1 cellular context compared by ENCODE assay signal in the genomic region with DNA sequence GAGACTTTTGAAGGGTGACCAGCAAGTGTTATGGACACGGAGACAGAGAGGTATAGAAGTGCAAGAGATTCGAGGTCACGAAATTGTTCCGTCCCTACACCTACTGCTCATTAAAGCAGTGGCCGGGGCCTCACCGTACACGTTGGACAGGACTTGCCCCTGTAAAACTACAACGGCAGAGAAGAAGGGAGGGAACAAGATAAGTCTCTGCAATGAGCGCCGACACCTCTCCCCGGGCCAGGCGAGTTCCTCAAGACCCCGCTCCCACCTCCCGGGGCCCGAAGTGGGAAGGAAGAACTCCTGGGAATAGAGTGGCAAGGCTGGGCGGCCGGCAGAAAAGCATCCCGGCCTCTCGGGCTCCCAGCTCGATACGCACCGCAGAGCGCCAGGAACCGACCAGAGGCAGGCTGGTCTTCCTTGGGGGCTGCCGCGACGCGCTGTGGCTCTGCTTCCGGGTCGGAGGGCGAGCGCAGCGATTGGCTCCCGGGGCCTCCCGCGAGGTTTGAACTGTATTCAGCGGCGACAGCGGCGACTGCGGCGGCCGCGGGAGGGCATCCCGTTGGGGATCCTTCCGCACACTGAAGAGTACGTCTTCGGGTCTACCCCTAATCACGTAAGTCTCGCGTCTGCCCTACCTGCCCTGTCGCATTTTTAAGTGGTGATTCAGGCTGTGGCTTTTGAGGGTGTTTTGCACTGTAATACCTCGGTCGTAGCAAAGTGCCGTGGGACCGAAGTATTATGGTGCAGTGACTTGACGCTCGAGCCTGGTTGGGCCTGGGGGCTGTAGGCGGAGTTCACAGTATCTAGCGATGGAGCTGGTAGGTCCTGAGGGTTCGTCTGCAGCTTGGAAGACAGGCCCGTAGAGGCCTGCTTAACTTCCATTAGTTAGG.
TF ChIP-seq lines count a peak whose summit lies in the region.

A gene with protein sequence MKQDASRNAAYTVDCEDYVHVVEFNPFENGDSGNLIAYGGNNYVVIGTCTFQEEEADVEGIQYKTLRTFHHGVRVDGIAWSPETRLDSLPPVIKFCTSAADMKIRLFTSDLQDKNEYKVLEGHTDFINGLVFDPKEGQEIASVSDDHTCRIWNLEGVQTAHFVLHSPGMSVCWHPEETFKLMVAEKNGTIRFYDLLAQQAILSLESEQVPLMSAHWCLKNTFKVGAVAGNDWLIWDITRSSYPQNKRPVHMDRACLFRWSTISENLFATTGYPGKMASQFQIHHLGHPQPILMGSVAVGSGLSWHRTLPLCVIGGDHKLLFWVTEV (minus strand): TSS at position 441 of the 890 bp plus-strand sequence. CDS start 1,596 bp downstream, outside the sequence.
A gene with protein sequence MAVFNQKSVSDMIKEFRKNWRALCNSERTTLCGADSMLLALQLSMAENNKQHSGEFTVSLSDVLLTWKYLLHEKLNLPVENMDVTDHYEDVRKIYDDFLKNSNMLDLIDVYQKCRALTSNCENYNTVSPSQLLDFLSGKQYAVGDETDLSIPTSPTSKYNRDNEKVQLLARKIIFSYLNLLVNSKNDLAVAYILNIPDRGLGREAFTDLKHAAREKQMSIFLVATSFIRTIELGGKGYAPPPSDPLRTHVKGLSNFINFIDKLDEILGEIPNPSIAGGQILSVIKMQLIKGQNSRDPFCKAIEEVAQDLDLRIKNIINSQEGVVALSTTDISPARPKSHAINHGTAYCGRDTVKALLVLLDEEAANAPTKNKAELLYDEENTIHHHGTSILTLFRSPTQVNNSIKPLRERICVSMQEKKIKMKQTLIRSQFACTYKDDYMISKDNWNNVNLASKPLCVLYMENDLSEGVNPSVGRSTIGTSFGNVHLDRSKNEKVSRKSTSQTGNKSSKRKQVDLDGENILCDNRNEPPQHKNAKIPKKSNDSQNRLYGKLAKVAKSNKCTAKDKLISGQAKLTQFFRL (plus strand): TSS at position 510 of the 890 bp plus-strand sequence. CDS start 3,706 bp downstream, outside the sequence.

TF ChIP-seq in SK-N-SH, 30 proteins besides CTCF, POLR2A, EP300 and RAD21 (continued from another document):
- TF ChIP-seq, protein P1, sequence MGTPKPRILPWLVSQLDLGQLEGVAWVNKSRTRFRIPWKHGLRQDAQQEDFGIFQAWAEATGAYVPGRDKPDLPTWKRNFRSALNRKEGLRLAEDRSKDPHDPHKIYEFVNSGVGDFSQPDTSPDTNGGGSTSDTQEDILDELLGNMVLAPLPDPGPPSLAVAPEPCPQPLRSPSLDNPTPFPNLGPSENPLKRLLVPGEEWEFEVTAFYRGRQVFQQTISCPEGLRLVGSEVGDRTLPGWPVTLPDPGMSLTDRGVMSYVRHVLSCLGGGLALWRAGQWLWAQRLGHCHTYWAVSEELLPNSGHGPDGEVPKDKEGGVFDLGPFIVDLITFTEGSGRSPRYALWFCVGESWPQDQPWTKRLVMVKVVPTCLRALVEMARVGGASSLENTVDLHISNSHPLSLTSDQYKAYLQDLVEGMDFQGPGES (IDR thresholded peaks at IDR 0.05; ENCODE audit: low read depth, low read length): peak; percentile 38; the same call in 1 of the 2 replicates
- TF ChIP-seq SIN3A (IDR thresholded peaks at IDR 0.05; ENCODE audit: borderline replicate concordance, low read depth, low read length): peak; percentile 98
- no peak for TF ChIP-seq EZH2phosphoT487 (IDR thresholded peaks at IDR 0.05; ENCODE audit: borderline replicate concordance, low read depth)
- TF ChIP-seq, protein P2, sequence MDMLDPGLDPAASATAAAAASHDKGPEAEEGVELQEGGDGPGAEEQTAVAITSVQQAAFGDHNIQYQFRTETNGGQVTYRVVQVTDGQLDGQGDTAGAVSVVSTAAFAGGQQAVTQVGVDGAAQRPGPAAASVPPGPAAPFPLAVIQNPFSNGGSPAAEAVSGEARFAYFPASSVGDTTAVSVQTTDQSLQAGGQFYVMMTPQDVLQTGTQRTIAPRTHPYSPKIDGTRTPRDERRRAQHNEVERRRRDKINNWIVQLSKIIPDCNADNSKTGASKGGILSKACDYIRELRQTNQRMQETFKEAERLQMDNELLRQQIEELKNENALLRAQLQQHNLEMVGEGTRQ (IDR thresholded peaks at IDR 0.05; ENCODE audit: borderline replicate concordance, low read depth, low read length): no peak
- TF ChIP-seq TEAD4 (IDR thresholded peaks at IDR 0.05; ENCODE audit: borderline replicate concordance, insufficient read depth): 0 out of 2 replicates have a peak, but pooled peaks have one; percentile 31
- TF ChIP-seq, protein P3, sequence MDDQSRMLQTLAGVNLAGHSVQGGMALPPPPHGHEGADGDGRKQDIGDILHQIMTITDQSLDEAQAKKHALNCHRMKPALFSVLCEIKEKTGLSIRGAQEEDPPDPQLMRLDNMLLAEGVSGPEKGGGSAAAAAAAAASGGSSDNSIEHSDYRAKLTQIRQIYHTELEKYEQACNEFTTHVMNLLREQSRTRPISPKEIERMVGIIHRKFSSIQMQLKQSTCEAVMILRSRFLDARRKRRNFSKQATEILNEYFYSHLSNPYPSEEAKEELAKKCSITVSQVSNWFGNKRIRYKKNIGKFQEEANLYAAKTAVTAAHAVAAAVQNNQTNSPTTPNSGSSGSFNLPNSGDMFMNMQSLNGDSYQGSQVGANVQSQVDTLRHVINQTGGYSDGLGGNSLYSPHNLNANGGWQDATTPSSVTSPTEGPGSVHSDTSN (IDR thresholded peaks at IDR 0.05): 0 out of 2 replicates have a peak, but pooled peaks have one; percentile 33
- TF ChIP-seq FOXJ3 (CRISPR knock-in tag; IDR thresholded peaks at IDR 0.05): no peak
- peak; percentile 87 for TF ChIP-seq GABPA (IDR thresholded peaks at IDR 0.05; ENCODE audit: low read depth)
- TF ChIP-seq NFIC (IDR thresholded peaks at IDR 0.05; ENCODE audit: borderline replicate concordance): no peak
- no peak for TF ChIP-seq MEF2A (IDR thresholded peaks at IDR 0.05; ENCODE audit: borderline replicate concordance, low read depth)
- TF ChIP-seq TCF12 (IDR thresholded peaks at IDR 0.05): 0 out of 2 replicates have a peak, but pooled peaks have one; percentile 16
- peak; percentile 98 for TF ChIP-seq CHD2 (IDR thresholded peaks at IDR 0.05; ENCODE audit: low read length, partially characterized antibody)
- no peak for TF ChIP-seq JUND (IDR thresholded peaks at IDR 0.05)
- TF ChIP-seq, protein P4, sequence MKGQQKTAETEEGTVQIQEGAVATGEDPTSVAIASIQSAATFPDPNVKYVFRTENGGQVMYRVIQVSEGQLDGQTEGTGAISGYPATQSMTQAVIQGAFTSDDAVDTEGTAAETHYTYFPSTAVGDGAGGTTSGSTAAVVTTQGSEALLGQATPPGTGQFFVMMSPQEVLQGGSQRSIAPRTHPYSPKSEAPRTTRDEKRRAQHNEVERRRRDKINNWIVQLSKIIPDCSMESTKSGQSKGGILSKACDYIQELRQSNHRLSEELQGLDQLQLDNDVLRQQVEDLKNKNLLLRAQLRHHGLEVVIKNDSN (IDR thresholded peaks at IDR 0.05; ENCODE audit: borderline replicate concordance, low read depth): no peak
- TF ChIP-seq MXI1 (IDR thresholded peaks at IDR 0.05; ENCODE audit: low read depth, low read length): peak; percentile 83; the same call in 1 of the 2 replicates
- TF ChIP-seq, protein P5, sequence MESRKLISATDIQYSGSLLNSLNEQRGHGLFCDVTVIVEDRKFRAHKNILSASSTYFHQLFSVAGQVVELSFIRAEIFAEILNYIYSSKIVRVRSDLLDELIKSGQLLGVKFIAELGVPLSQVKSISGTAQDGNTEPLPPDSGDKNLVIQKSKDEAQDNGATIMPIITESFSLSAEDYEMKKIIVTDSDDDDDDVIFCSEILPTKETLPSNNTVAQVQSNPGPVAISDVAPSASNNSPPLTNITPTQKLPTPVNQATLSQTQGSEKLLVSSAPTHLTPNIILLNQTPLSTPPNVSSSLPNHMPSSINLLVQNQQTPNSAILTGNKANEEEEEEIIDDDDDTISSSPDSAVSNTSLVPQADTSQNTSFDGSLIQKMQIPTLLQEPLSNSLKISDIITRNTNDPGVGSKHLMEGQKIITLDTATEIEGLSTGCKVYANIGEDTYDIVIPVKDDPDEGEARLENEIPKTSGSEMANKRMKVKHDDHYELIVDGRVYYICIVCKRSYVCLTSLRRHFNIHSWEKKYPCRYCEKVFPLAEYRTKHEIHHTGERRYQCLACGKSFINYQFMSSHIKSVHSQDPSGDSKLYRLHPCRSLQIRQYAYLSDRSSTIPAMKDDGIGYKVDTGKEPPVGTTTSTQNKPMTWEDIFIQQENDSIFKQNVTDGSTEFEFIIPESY (IDR thresholded peaks at IDR 0.05; ENCODE audit: borderline replicate concordance, low read depth): peak; percentile 96
- TF ChIP-seq, protein P6, sequence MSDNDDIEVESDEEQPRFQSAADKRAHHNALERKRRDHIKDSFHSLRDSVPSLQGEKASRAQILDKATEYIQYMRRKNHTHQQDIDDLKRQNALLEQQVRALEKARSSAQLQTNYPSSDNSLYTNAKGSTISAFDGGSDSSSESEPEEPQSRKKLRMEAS (IDR thresholded peaks at IDR 0.05; ENCODE audit: low read depth): peak; percentile 92
- TF ChIP-seq, protein P7, sequence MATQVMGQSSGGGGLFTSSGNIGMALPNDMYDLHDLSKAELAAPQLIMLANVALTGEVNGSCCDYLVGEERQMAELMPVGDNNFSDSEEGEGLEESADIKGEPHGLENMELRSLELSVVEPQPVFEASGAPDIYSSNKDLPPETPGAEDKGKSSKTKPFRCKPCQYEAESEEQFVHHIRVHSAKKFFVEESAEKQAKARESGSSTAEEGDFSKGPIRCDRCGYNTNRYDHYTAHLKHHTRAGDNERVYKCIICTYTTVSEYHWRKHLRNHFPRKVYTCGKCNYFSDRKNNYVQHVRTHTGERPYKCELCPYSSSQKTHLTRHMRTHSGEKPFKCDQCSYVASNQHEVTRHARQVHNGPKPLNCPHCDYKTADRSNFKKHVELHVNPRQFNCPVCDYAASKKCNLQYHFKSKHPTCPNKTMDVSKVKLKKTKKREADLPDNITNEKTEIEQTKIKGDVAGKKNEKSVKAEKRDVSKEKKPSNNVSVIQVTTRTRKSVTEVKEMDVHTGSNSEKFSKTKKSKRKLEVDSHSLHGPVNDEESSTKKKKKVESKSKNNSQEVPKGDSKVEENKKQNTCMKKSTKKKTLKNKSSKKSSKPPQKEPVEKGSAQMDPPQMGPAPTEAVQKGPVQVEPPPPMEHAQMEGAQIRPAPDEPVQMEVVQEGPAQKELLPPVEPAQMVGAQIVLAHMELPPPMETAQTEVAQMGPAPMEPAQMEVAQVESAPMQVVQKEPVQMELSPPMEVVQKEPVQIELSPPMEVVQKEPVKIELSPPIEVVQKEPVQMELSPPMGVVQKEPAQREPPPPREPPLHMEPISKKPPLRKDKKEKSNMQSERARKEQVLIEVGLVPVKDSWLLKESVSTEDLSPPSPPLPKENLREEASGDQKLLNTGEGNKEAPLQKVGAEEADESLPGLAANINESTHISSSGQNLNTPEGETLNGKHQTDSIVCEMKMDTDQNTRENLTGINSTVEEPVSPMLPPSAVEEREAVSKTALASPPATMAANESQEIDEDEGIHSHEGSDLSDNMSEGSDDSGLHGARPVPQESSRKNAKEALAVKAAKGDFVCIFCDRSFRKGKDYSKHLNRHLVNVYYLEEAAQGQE (IDR thresholded peaks at IDR 0.05; ENCODE audit: low read depth, low read length): peak; percentile 57; the same call in 1 of the 2 replicates
- no peak for TF ChIP-seq RXRA (IDR thresholded peaks at IDR 0.05; ENCODE audit: borderline replicate concordance, low read depth)
- peak; percentile 99 for TF ChIP-seq FOXM1 (IDR thresholded peaks at IDR 0.05; ENCODE audit: low read depth)
- peak; percentile 92 for TF ChIP-seq TAF1 (IDR thresholded peaks at IDR 0.05; ENCODE audit: borderline replicate concordance, low read depth, low read length)
- no peak for TF ChIP-seq GATA2 (CRISPR knock-in tag; IDR thresholded peaks at IDR 0.05)
- peak; percentile 47; the same call in 1 of the 2 replicates for TF ChIP-seq YY1 (IDR thresholded peaks at IDR 0.05; ENCODE audit: low read depth)
